18 cellular contexts compared by ENCODE assay signal in genomic region chr20:44722990-44723389, GRCh38. TPM values are rescaled to one million over a fixed set of nuclear protein-coding genes. Genes with fewer than 3 reads are reported as not detected.
DNase-seq lines count a peak whose midpoint lies in the region; ATAC-seq, FAIRE-seq and TF ChIP-seq lines count a peak whose summit lies in the region.
"Had no signal": no experiment of that assay in that cellular context is flagged by ENCODE, and none has a peak within 500 bp of the region (broad histone marks: within the 10 kb centered on the region; RNA-seq: fewer than 3 reads in every experiment).

No MANE protein-coding gene starts in this region.

- no peak overlapping the region for H2AK9ac ChIP-seq in IMR-90 (replicated peaks; ENCODE audit: low read depth, low read length, poor library complexity)

- no peak overlapping the region for H3K4me3 Mint-ChIP-seq in neural progenitor cell
- H3K4me3 Mint-ChIP-seq: CD4-positive, alpha-beta T cell had no signal

- H2BK15ac ChIP-seq in IMR-90 (ENCODE audit: low read depth, low read length), result no peak overlapping the region

- H2BK120ac ChIP-seq in IMR-90 (ENCODE audit: low read depth, low read length), result no peak overlapping the region; the same call in 1 of the 2 replicates

- dilution Hi-C loops in IMR-90 (cut with HindIII; ENCODE audit: low sequenced_read_pairs, unreplicated experiment), result no loop called here

- TF ChIP-seq CTCF in A549 (IDR thresholded peaks at IDR 0.05) (no peak), IMR-90 (conservative IDR thresholded peaks at IDR 0.05; ENCODE audit: low read depth, low read length) (no peak), K562 (IDR thresholded peaks at IDR 0.05 in 2 of 3, conservative IDR thresholded peaks at IDR 0.05 in 1 of 3; ENCODE audit: insufficient read depth in 2 of 3, low read depth in 1 of 3, low read length in 3 of 3) (no peak), neural progenitor cell (IDR thresholded peaks at IDR 0.05) (no peak), lower leg skin (IDR thresholded peaks at IDR 0.05) (no peak), upper lobe of left lung (IDR thresholded peaks at IDR 0.05) (no peak)

- peaks cover 7% of the 10 kb centered on the region for H3K27me3 Mint-ChIP-seq in neural progenitor cell (ENCODE audit: insufficient read depth, low read depth)
- H3K27me3 Mint-ChIP-seq: CD4-positive, alpha-beta T cell had no signal

- no peak overlapping the region for H4K8ac ChIP-seq in IMR-90 (ENCODE audit: low read depth in 2 of 2, low read length in 2 of 2)

- no peaks in the 10 kb centered on the region for H3F3A ChIP-seq in neural progenitor cell (ENCODE audit: low read depth)

- no peak overlapping the region; the same call in 1 of the 2 replicates for H4K5ac ChIP-seq in IMR-90 (ENCODE audit: low read depth, low read length)

- H3K18ac ChIP-seq in IMR-90 (ENCODE audit: low read depth, low read length), result no peak overlapping the region

- H3K4me3 ChIP-seq in A549 (no peak overlapping the region), IMR-90 (ENCODE audit: insufficient read depth, low read depth, low read length) (no peak overlapping the region), K562 (no peak overlapping the region), neural progenitor cell (no peak overlapping the region), lower leg skin (ENCODE audit: low read depth, poor library complexity, severe bottlenecking) (no peak overlapping the region), upper lobe of left lung (no peak overlapping the region)

- WGBS in A549 (ENCODE audit: missing lambda C conversion rate), result 91% methylated on average over 2 of the region's 2 CpGs
- no CpG with 5 or more reads among the region's 2 CpGs for WGBS in IMR-90 (ENCODE audit: extremely low coverage in 2 of 2, insufficient read length in 1 of 2), 2 experiments
- WGBS in K562 (ENCODE audit: insufficient coverage, low coverage, missing lambda C conversion rate), result 0% methylated on average over 2 of the region's 2 CpGs
- 75 to 79% methylated on average over 2 of the region's 2 CpGs for WGBS in lower leg skin, 2 donors
- 88 to 91% methylated on average over 1 to 2 of the region's 2 CpGs for WGBS in upper lobe of left lung, 2 donors

- in situ Hi-C loops in IMR-90 (cut with MboI; ENCODE audit: low sequenced_read_pairs), result no loop called here
- in situ Hi-C loops in K562 (cut with MboI), result no loop called here

- H3K79me2 ChIP-seq in K562 (ENCODE audit: control insufficient read depth, insufficient read depth, low read length) (no peaks in the 10 kb centered on the region), neural progenitor cell (ENCODE audit: low read depth) (no peaks in the 10 kb centered on the region)

- TF ChIP-seq POLR2A in A549 (IDR thresholded peaks at IDR 0.05; ENCODE audit: low read length) (no peak), IMR-90 (IDR thresholded peaks at IDR 0.05; ENCODE audit: low read depth, low read length) (no peak), K562 (conservative IDR thresholded peaks at IDR 0.05) (no peak), lower leg skin (IDR thresholded peaks at IDR 0.05) (no peak), upper lobe of left lung (IDR thresholded peaks at IDR 0.05) (no peak)

- no peak overlapping the region for H2AFZ ChIP-seq in IMR-90 (replicated peaks; ENCODE audit: low read length, poor library complexity)
- no peak overlapping the region for H2AFZ ChIP-seq in K562 (ENCODE audit: low read depth, low read length)
- no peak overlapping the region for H2AFZ ChIP-seq in neural progenitor cell (replicated peaks)

- H2BK5ac ChIP-seq in IMR-90 (ENCODE audit: low read depth, low read length, poor library complexity, severe bottlenecking), result no peak overlapping the region

- H3K4me1 ChIP-seq in A549 (peaks cover 83% of the 10 kb centered on the region), IMR-90 (ENCODE audit: control insufficient read depth, insufficient read depth, low read length) (peaks cover 5% of the 10 kb centered on the region; the same call in 1 of the 2 replicates), K562 (replicated peaks in 1 of 2; ENCODE audit: control insufficient read depth in 2 of 2, insufficient read depth in 2 of 2, low read length in 2 of 2) (peaks cover 0 to 12% of the 10 kb centered on the region in 2 experiments; a peak in 2 of 5 replicates), neural progenitor cell (no peaks in the 10 kb centered on the region), upper lobe of left lung (peaks cover 8 to 20% (median 15%) of the 10 kb centered on the region in 4 donors)

- no peak overlapping the region for H3K4ac ChIP-seq in IMR-90 (ENCODE audit: low read depth, low read length)

- H4K20me1 ChIP-seq in IMR-90 (ENCODE audit: insufficient read depth, low read length), result no peaks in the 10 kb centered on the region; the same call in 1 of the 2 replicates
- 0 out of 2 replicates have a peak, but pooled peaks cover 7% of the 10 kb centered on the region for H4K20me1 ChIP-seq in K562 (replicated peaks; ENCODE audit: control insufficient read depth, insufficient read depth, low read length)
- H4K20me1 ChIP-seq in neural progenitor cell (ENCODE audit: low read depth), result no peaks in the 10 kb centered on the region

- no peak for FAIRE-seq in A549 (lab: Jason Lieb, UNC)
- no peak for FAIRE-seq in K562 (lab: Jason Lieb, UNC)

- H3K9me3 ChIP-seq in A549 (no peaks in the 10 kb centered on the region), IMR-90 (ENCODE audit: control insufficient read depth, insufficient read depth, low read length) (no peaks in the 10 kb centered on the region), K562 (replicated peaks; ENCODE audit: control insufficient read depth, insufficient read depth, low read depth, low read length) (no peaks in the 10 kb centered on the region), neural progenitor cell (ENCODE audit: low read depth) (no peaks in the 10 kb centered on the region), upper lobe of left lung (no peaks in the 10 kb centered on the region)

- H3K4me1 Mint-ChIP-seq in neural progenitor cell, result peaks cover 10% of the 10 kb centered on the region

- H3K36me3 ChIP-seq in IMR-90 (ENCODE audit: control insufficient read depth, insufficient read depth, low read length) (no peaks in the 10 kb centered on the region), K562 (ENCODE audit: control insufficient read depth, insufficient read depth, low read length) (no peaks in the 10 kb centered on the region), neural progenitor cell (no peaks in the 10 kb centered on the region), upper lobe of left lung (no peaks in the 10 kb centered on the region)

- intact Hi-C loops in IMR-90 (cut with micrococcal nuclease), result no loop called here
- intact Hi-C loops in K562 (cut with micrococcal nuclease), result no loop called here
- intact Hi-C loops in lower leg skin (cut with DNase I; ENCODE audit: low total_unique reads), result no loop called here

- peak overlapping the region; percentile 40 for H3K27ac Mint-ChIP-seq in neural progenitor cell
- H3K27ac Mint-ChIP-seq: CD4-positive, alpha-beta T cell had no signal

- BruUV-seq in IMR-90 (replicated peaks; lab: Mats Ljungman, UMichigan) (no TSS peak), K562 (replicated peaks; lab: Mats Ljungman, UMichigan) (no TSS peak)

- H2AK5ac ChIP-seq in IMR-90 (ENCODE audit: low read depth, low read length), result no peak overlapping the region

- H3K56ac ChIP-seq in IMR-90 (ENCODE audit: extremely low read depth, insufficient read depth, low read length), result no peak overlapping the region

- H3K79me1 ChIP-seq in IMR-90 (ENCODE audit: low read depth in 1 of 2, low read length in 2 of 2), result no peaks in the 10 kb centered on the region

- no peak for TF ChIP-seq EP300 in A549 (IDR thresholded peaks at IDR 0.05)
- no peak for TF ChIP-seq EP300 in K562 (IDR thresholded peaks at IDR 0.05; ENCODE audit: low read length)
- no peak for TF ChIP-seq EP300 in upper lobe of left lung (IDR thresholded peaks at IDR 0.05)

- DNase-seq in A549 (ENCODE audit: low read depth in 1 of 2, low spot score in 1 of 2) (no peak), IMR-90 (no peak), K562 (ENCODE audit: extremely low read depth in 1 of 4, low spot score in 3 of 4) (no peak), neural progenitor cell (ENCODE audit: low spot score) (no peak), DMS53 (lab: John Stamatoyannopoulos, UW) (no peak), lower leg skin (ENCODE audit: low spot score in 2 of 2) (no peak), upper lobe of left lung (no peak), dermis blood vessel endothelial cell (no peak)
- DNase-seq: ACHN; CD4-positive, alpha-beta T cell; HCEC 1CT; NCI-H1436 treated with DMSO at 0.1 percent for 48 hours; NCI-H2029 treated with DMSO at 0.1 percent for 48 hours; NCI-H2171 treated with DMSO at 0.1 percent for 48 hours; NCI-H446 treated with DMSO at 0.1 percent for 48 hours; NCI-H748 treated with DMSO at 0.1 percent for 48 hours; OCI-M1 had no signal

- no peak overlapping the region for H2BK20ac ChIP-seq in IMR-90 (ENCODE audit: low read depth, low read length)

- no peak overlapping the region for H3K23ac ChIP-seq in IMR-90 (ENCODE audit: low read depth, low read length)

- no peak overlapping the region for H3K14ac ChIP-seq in IMR-90 (replicated peaks; ENCODE audit: low read depth, low read length)

- H3K9me1 ChIP-seq in IMR-90 (ENCODE audit: insufficient read depth, low read length) (peaks cover 5% of the 10 kb centered on the region; the same call in 1 of the 2 replicates), K562 (ENCODE audit: control insufficient read depth, insufficient read depth, low read length) (no peaks in the 10 kb centered on the region)

- H3K27ac ChIP-seq in A549 (peak overlapping the region; percentile 96 to 98), IMR-90 (ENCODE audit: insufficient read depth, low read length) (no peak overlapping the region), K562 (ENCODE audit: extremely low read depth, low read depth, low read length) (no peak overlapping the region), neural progenitor cell (no peak overlapping the region), upper lobe of left lung (no peak overlapping the region)

- ATAC-seq in A549 (no peak), IMR-90 (ENCODE audit: low read depth) (no peak), K562 (no peak), upper lobe of left lung (ENCODE audit: low FRiP score in 2 of 2) (no peak)

- H3K9me3 Mint-ChIP-seq in neural progenitor cell, result no peaks in the 10 kb centered on the region
- H3K9me3 Mint-ChIP-seq: CD4-positive, alpha-beta T cell had no signal

- 0 out of 2 replicates have a peak overlapping the region, but pooled peaks have one; percentile 14 for H4K91ac ChIP-seq in IMR-90 (ENCODE audit: insufficient read depth, low read depth, low read length)

- no peaks in the 10 kb centered on the region for H3K36me3 Mint-ChIP-seq in neural progenitor cell

- H3K27me3 ChIP-seq in IMR-90 (ENCODE audit: control insufficient read depth, insufficient read depth, low read length) (no peaks in the 10 kb centered on the region; the same call in 1 of the 2 replicates), K562 (ENCODE audit: control insufficient read depth in 2 of 2, insufficient read depth in 2 of 2, low read length in 2 of 2) (peaks cover 43 to 76% of the 10 kb centered on the region in 2 experiments), neural progenitor cell (no peaks in the 10 kb centered on the region), upper lobe of left lung (no peaks in the 10 kb centered on the region)

- TF ChIP-seq RAD21 in A549 (conservative IDR thresholded peaks at IDR 0.05 in 1 of 2, IDR thresholded peaks at IDR 0.05 in 1 of 2), result no peak
- TF ChIP-seq RAD21 in IMR-90 (IDR thresholded peaks at IDR 0.05; ENCODE audit: low read length), result no peak
- TF ChIP-seq RAD21 in K562 (CRISPR knock-in tag; conservative IDR thresholded peaks at IDR 0.05 in 1 of 2, IDR thresholded peaks at IDR 0.05 in 1 of 2), result no peak

- H3K4me2 ChIP-seq in A549, result no peak overlapping the region
- no peak overlapping the region for H3K4me2 ChIP-seq in IMR-90 (ENCODE audit: low read depth, low read length)
- no peak overlapping the region for H3K4me2 ChIP-seq in K562 (ENCODE audit: insufficient read depth, low read length)
- H3K4me2 ChIP-seq in neural progenitor cell, result no peak overlapping the region

- no peak overlapping the region for H3K9ac ChIP-seq in IMR-90 (ENCODE audit: low read depth, low read length)
- H3K9ac ChIP-seq in K562 (ENCODE audit: insufficient read depth in 1 of 2, low read depth in 2 of 2, low read length in 2 of 2), result no peak overlapping the region
- no peak overlapping the region for H3K9ac ChIP-seq in neural progenitor cell

- POLR2A ChIA-PET in A549 (lab: Yijun Ruan, JAX), result interaction anchor here (2.8 kb wide), 1 partner anchor 30 kb away, joined by 14 read pairs; no protein-coding TSS in a partner anchor
- POLR2A ChIA-PET in IMR-90 (lab: Charles Lee; ENCODE audit: unreplicated experiment), result no interaction called here
- POLR2A ChIA-PET in K562 (lab: Yijun Ruan, JAX), result no interaction called here

- CTCF ChIA-PET in A549 (lab: Yijun Ruan, JAX) (interaction anchor here (1.3 to 21.9 kb wide), 4 partner anchors 9 to 40 kb away, joined by 3 to 525 read pairs (median 60); no protein-coding TSS in a partner anchor), IMR-90 (lab: Yijun Ruan, JAX) (interaction anchor here (0.6 kb wide), 1 partner anchor 1092 kb away, joined by 4 read pairs; no protein-coding TSS in a partner anchor), K562 (lab: Yijun Ruan, JAX; ENCODE audit: low intra/inter-chr PET ratio) (no interaction called here)

RNA-seq across cellular contexts. Expression of gene CCN5, which starts 7.8 kb away (rescaled TPM):
- 9.9 and 10.1 TPM in 2 replicates for polyA plus RNA-seq in A549 (2011; rRNA removed)
- polyA plus RNA-seq in A549 (2012; cell fraction: cytosol; rRNA removed), result 32.0 and 52.5 TPM in 2 replicates
- 59.4 and 69.8 TPM in 2 replicates for polyA plus RNA-seq in A549 (2012; cell fraction: nucleus; rRNA removed)
- 11.1 to 13.9 TPM (median 12.3 TPM) in 3 replicates for polyA plus RNA-seq in A549 (2017; fragmentation: RNase III; extraction: RNeasy Plus Mini Kit Qiagen cat#74134 plus additional on column Dnase treatment)
- polyA minus RNA-seq in A549 (2011; rRNA and poly(A)+ RNA removed), result 4.5 and 6.9 TPM in 2 replicates
- total RNA-seq in IMR-90 (2012; rRNA removed), result not detected in 2 replicates
- polyA plus RNA-seq in IMR-90 (2012; rRNA removed), result not detected in 2 replicates
- 0.12 TPM in 1 of 2 replicates, not detected in the other for polyA plus RNA-seq in IMR-90 (2012; cell fraction: cytosol; rRNA removed)
- 0.02 and 0.13 TPM in 2 replicates for polyA plus RNA-seq in IMR-90 (2012; cell fraction: nucleus; rRNA removed; ENCODE audit: low replicate concordance)
- total RNA-seq in K562 (2011; cell fraction: chromatin; rRNA removed; ENCODE audit: low replicate concordance), result not detected in 2 replicates
- total RNA-seq in K562 (2011; cell fraction: nucleolus; rRNA removed), result not detected in 2 replicates
- total RNA-seq in K562 (2011; cell fraction: nucleoplasm; rRNA removed), result not detected in 2 replicates
- total RNA-seq in K562 (2014; rRNA removed), result not detected in 2 replicates
- not detected in 2 replicates for total RNA-seq in K562 (2014; rRNA removed; fragmentation: Illumina TruSeq; extraction: Trizol)
- total RNA-seq in K562 (2015; rRNA removed; fragmentation: Illumina TruSeq; extraction: Trizol), result not detected in 2 replicates
- not detected in 2 replicates for total RNA-seq in K562 (2021)
- not detected in 2 replicates for polyA plus RNA-seq in K562 (2011; rRNA removed)
- not detected in 2 replicates for polyA plus RNA-seq in K562 (2011; cell fraction: cytosol; rRNA removed)
- not detected in 2 replicates for polyA plus RNA-seq in K562 (2011; cell fraction: nucleus; rRNA removed)
- polyA plus RNA-seq in K562 (2012), result 0.07 TPM in 1 of 2 replicates, not detected in the other
- polyA plus RNA-seq in K562 (2014; fragmentation: Illumina TruSeq; extraction: Trizol), result not detected in 2 replicates
- polyA plus RNA-seq in K562 (2014; fragmentation: Nextera tagmentation; extraction: Ambion mirVana), result not detected
- polyA plus RNA-seq in K562 (2014; rRNA removed), result not detected in 2 replicates
- not detected in 2 replicates for polyA minus RNA-seq in K562 (2011; rRNA and poly(A)+ RNA removed)
- polyA minus RNA-seq in K562 (2011; cell fraction: cytosol; rRNA and poly(A)+ RNA removed), result 2.9 and 3.7 TPM in 2 replicates
- polyA minus RNA-seq in K562 (2011; cell fraction: nucleus; rRNA and poly(A)+ RNA removed), result 0.56 and 0.81 TPM in 2 replicates
- not detected in 2 replicates for total RNA-seq in neural progenitor cell (ENCODE audit: low replicate concordance)
- total RNA-seq in lower leg skin, result 100 to 1,000 TPM in 2 of 4 donors, 10 to 100 TPM in 2; 50.8 to 481 (median 81.3) TPM
- total RNA-seq in upper lobe of left lung, result 100 to 1,000 TPM in 3 of 6 donors, 10 to 100 TPM in 3; 44.9 to 168 (median 122) TPM
- not detected in 2 replicates for total RNA-seq in dermis blood vessel endothelial cell
- total RNA-seq: CD4-positive, alpha-beta T cell; HT1080 had no signal

RNA-seq across cellular contexts. Expression of gene KCNK15, which starts 22.7 kb away (rescaled TPM):
- 0.33 and 0.49 TPM in 2 replicates for polyA plus RNA-seq in A549 (2011; rRNA removed)
- polyA plus RNA-seq in A549 (2012; cell fraction: cytosol; rRNA removed), result 0.73 and 1.3 TPM in 2 replicates
- polyA plus RNA-seq in A549 (2012; cell fraction: nucleus; rRNA removed), result 0.76 and 0.90 TPM in 2 replicates
- polyA plus RNA-seq in A549 (2017; fragmentation: RNase III; extraction: RNeasy Plus Mini Kit Qiagen cat#74134 plus additional on column Dnase treatment), result 0.41 to 0.67 TPM (median 0.43 TPM) in 3 replicates
- polyA minus RNA-seq in A549 (2011; rRNA and poly(A)+ RNA removed), result 0.58 and 0.66 TPM in 2 replicates
- not detected in 2 replicates for total RNA-seq in IMR-90 (2012; rRNA removed)
- polyA plus RNA-seq in IMR-90 (2012; rRNA removed), result not detected in 2 replicates
- not detected in 2 replicates for polyA plus RNA-seq in IMR-90 (2012; cell fraction: cytosol; rRNA removed)
- polyA plus RNA-seq in IMR-90 (2012; cell fraction: nucleus; rRNA removed; ENCODE audit: low replicate concordance), result not detected in 2 replicates
- total RNA-seq in K562 (2011; cell fraction: chromatin; rRNA removed; ENCODE audit: low replicate concordance), result 0.42 TPM in 1 of 2 replicates, not detected in the other
- total RNA-seq in K562 (2011; cell fraction: nucleolus; rRNA removed), result 0.79 and 1.0 TPM in 2 replicates
- total RNA-seq in K562 (2011; cell fraction: nucleoplasm; rRNA removed), result 0.66 TPM in 1 of 2 replicates, not detected in the other
- total RNA-seq in K562 (2014; rRNA removed), result 0.16 and 0.23 TPM in 2 replicates
- total RNA-seq in K562 (2014; rRNA removed; fragmentation: Illumina TruSeq; extraction: Trizol), result 0.10 TPM in 1 of 2 replicates, not detected in the other
- not detected in 2 replicates for total RNA-seq in K562 (2015; rRNA removed; fragmentation: Illumina TruSeq; extraction: Trizol)
- total RNA-seq in K562 (2021), result 0.11 and 0.38 TPM in 2 replicates
- polyA plus RNA-seq in K562 (2011; rRNA removed), result 0.03 TPM in 1 of 2 replicates, not detected in the other
- polyA plus RNA-seq in K562 (2011; cell fraction: cytosol; rRNA removed), result 0.01 and 0.10 TPM in 2 replicates
- not detected in 2 replicates for polyA plus RNA-seq in K562 (2011; cell fraction: nucleus; rRNA removed)
- polyA plus RNA-seq in K562 (2012), result 0.21 and 0.79 TPM in 2 replicates
- 0.07 TPM in 1 of 2 replicates, not detected in the other for polyA plus RNA-seq in K562 (2014; fragmentation: Illumina TruSeq; extraction: Trizol)
- polyA plus RNA-seq in K562 (2014; fragmentation: Nextera tagmentation; extraction: Ambion mirVana), result not detected
- polyA plus RNA-seq in K562 (2014; rRNA removed), result 0.30 TPM in 1 of 2 replicates, not detected in the other
- polyA minus RNA-seq in K562 (2011; rRNA and poly(A)+ RNA removed), result 0.07 TPM in 1 of 2 replicates, not detected in the other
- 0.64 TPM in 1 of 2 replicates, not detected in the other for polyA minus RNA-seq in K562 (2011; cell fraction: cytosol; rRNA and poly(A)+ RNA removed)
- polyA minus RNA-seq in K562 (2011; cell fraction: nucleus; rRNA and poly(A)+ RNA removed), result 0.33 and 0.67 TPM in 2 replicates
- 0.21 TPM in 1 of 2 replicates, not detected in the other for total RNA-seq in neural progenitor cell (ENCODE audit: low replicate concordance)
- 1 to 10 TPM; 1.5 to 3.5 (median 2.5) TPM for total RNA-seq in lower leg skin
- total RNA-seq in upper lobe of left lung, result 1 to 10 TPM; 1.0 to 2.7 (median 1.7) TPM
- 0.05 and 0.17 TPM in 2 replicates for total RNA-seq in dermis blood vessel endothelial cell
- total RNA-seq: CD4-positive, alpha-beta T cell; HT1080 had no signal

Comparison
In these comparisons a context has a peak if more than half of its experiments do, and no peak if none do; other contexts are left out.
1. H3K27ac ChIP-seq: peak in A549 (2 of 2); none in IMR-90 (single experiment), K562 (single experiment), neural progenitor cell (single experiment) and upper lobe of left lung (0 of 4).
2. RNA of gene CCN5, which starts 7.8 kb away (total RNA-seq): 44.9 to 168 TPM in upper lobe of left lung and 50.8 to 481 TPM in lower leg skin; not detected in IMR-90, not detected in K562, not detected in neural progenitor cell and not detected in dermis blood vessel endothelial cell; every median in the first group is over 10 times any median in the second.
3. Of the 35 proteins assayed by ChIP-seq in both K562 and A549: peak only in K562: none; only in A549: HDAC2; in both: none; in neither: 33; mixed calls (peak in some experiments, not most) for 1.